8 cellular contexts compared by ENCODE assay signal in genomic region chr16:719815-720506, GRCh38. TPM values are rescaled to one million over a fixed set of nuclear protein-coding genes. Genes with fewer than 3 reads are reported as not detected.
DNase-seq lines count a peak whose midpoint lies in the region; ATAC-seq and TF ChIP-seq lines count a peak whose summit lies in the region.

No MANE protein-coding gene starts in this region.

- no peaks in the 10 kb centered on the region for H3K36me3 Mint-ChIP-seq in CD4-positive, CD25-positive, alpha-beta regulatory T cell
- no peaks in the 10 kb centered on the region for H3K36me3 Mint-ChIP-seq in activated naive CD4-positive, alpha-beta T cell treated with anti-CD3 and anti-CD28 coated beads for 36 hours (ENCODE audit: low read depth)

- peaks cover 0 to 43% (median 10%) of the 10 kb centered on the region in 4 donors for H3K4me1 Mint-ChIP-seq in CD4-positive, CD25-positive, alpha-beta regulatory T cell
- H3K4me1 Mint-ChIP-seq in activated naive CD4-positive, alpha-beta T cell treated with anti-CD3 and anti-CD28 coated beads for 36 hours (ENCODE audit: low read depth) = peaks cover 17% of the 10 kb centered on the region

- H3K4me3 ChIP-seq in CD4-positive, CD25-positive, alpha-beta regulatory T cell (ENCODE audit: low read depth, low read length) = peak overlapping the region; percentile 51
- H3K4me3 ChIP-seq in MG63 (peak overlapping the region; percentile 99), iPS-18a (ENCODE audit: low read length) (peak overlapping the region; percentile 81), stomach (peak overlapping the region; percentile 63 to 88 (median 80))

- ATAC-seq in CD4-positive, CD25-positive, alpha-beta regulatory T cell (ENCODE audit: low read depth in 2 of 2) = peak in 1 of 2 donors; percentile 15
- peak; percentile 22 for ATAC-seq in GM18517 (IDR thresholded peaks at IDR 0.05; ENCODE audit: unreplicated experiment)
- ATAC-seq in HG02973 (IDR thresholded peaks at IDR 0.05; ENCODE audit: unreplicated experiment) = no peak

- peaks cover 4% of the 10 kb centered on the region for H3K27me3 Mint-ChIP-seq in CD4-positive, CD25-positive, alpha-beta regulatory T cell
- H3K27me3 Mint-ChIP-seq in activated naive CD4-positive, alpha-beta T cell treated with anti-CD3 and anti-CD28 coated beads for 36 hours (ENCODE audit: low read depth) = peaks cover 2% of the 10 kb centered on the region

- H3K4me3 Mint-ChIP-seq in CD4-positive, CD25-positive, alpha-beta regulatory T cell = peak overlapping the region; percentile 86 to 93 (median 90)
- H3K4me3 Mint-ChIP-seq in activated naive CD4-positive, alpha-beta T cell treated with anti-CD3 and anti-CD28 coated beads for 36 hours = peak overlapping the region; percentile 82

- WGBS in stomach, 5 donors = 6 to 10% (median 7%) methylated on average over 15 to 17 of the region's 17 CpGs

- H3K27ac Mint-ChIP-seq in CD4-positive, CD25-positive, alpha-beta regulatory T cell = peak overlapping the region; percentile 58 to 93 (median 86)
- H3K27ac Mint-ChIP-seq in activated naive CD4-positive, alpha-beta T cell treated with anti-CD3 and anti-CD28 coated beads for 36 hours = peak overlapping the region; percentile 69

- no peaks in the 10 kb centered on the region for H3K9me3 ChIP-seq in CD4-positive, CD25-positive, alpha-beta regulatory T cell (ENCODE audit: control insufficient read depth in 2 of 2, low read length in 2 of 2)
- H3K9me3 ChIP-seq in MG63 = no peaks in the 10 kb centered on the region
- H3K9me3 ChIP-seq in iPS-18a (ENCODE audit: control insufficient read depth, low read depth, low read length) = no peaks in the 10 kb centered on the region
- no peaks in the 10 kb centered on the region for H3K9me3 ChIP-seq in stomach

- no peaks in the 10 kb centered on the region for H3K36me3 ChIP-seq in CD4-positive, CD25-positive, alpha-beta regulatory T cell (ENCODE audit: control insufficient read depth, insufficient read depth, low read length)
- peaks cover 4% of the 10 kb centered on the region; the same call in 1 of the 2 replicates for H3K36me3 ChIP-seq in MG63
- no peaks in the 10 kb centered on the region for H3K36me3 ChIP-seq in iPS-18a (ENCODE audit: control insufficient read depth, low read depth, low read length)
- peaks cover 0 to 14% (median 0%) of the 10 kb centered on the region in 4 donors for H3K36me3 ChIP-seq in stomach

- no peak for TF ChIP-seq POLR2A in stomach (IDR thresholded peaks at IDR 0.05)

- TF ChIP-seq CTCF in stomach (IDR thresholded peaks at IDR 0.05) = no peak

- no peaks in the 10 kb centered on the region for H3K9me3 Mint-ChIP-seq in CD4-positive, CD25-positive, alpha-beta regulatory T cell
- no peaks in the 10 kb centered on the region for H3K9me3 Mint-ChIP-seq in activated naive CD4-positive, alpha-beta T cell treated with anti-CD3 and anti-CD28 coated beads for 36 hours

- intact Hi-C loops in activated naive CD4-positive, alpha-beta T cell treated with anti-CD3 and anti-CD28 coated beads for 36 hours (cut with micrococcal nuclease) = loop anchor here (2.0 to 5.0 kb wide), 2 partner anchors 21 to 38 kb away; partner anchors contain the start of genes CIAO3, JMJD8 and STUB1
- intact Hi-C loops in stomach (cut with DNase I; ENCODE audit: low total_unique reads) = no loop called here

- peak in 2 of 3 donors; percentile 24 to 45 for DNase-seq in CD4-positive, CD25-positive, alpha-beta regulatory T cell
- DNase-seq in MG63 = peak; percentile 43
- DNase-seq in activated naive CD4-positive, alpha-beta T cell treated with anti-CD3 and anti-CD28 coated beads for 36 hours = peak; percentile 73
- no peak for DNase-seq in stomach
- DNase-seq in retina = no peak

- H3K9ac ChIP-seq in iPS-18a (ENCODE audit: low read length) = peak overlapping the region; percentile 75

- H3K27ac ChIP-seq in CD4-positive, CD25-positive, alpha-beta regulatory T cell (ENCODE audit: insufficient read depth, low read length, poor library complexity, severe bottlenecking) = peak overlapping the region; percentile 77
- H3K27ac ChIP-seq in iPS-18a (ENCODE audit: low read length) = no peak overlapping the region
- H3K27ac ChIP-seq in stomach = peak overlapping the region; percentile 88 to 94 (median 90)

- no peaks in the 10 kb centered on the region for H3K27me3 ChIP-seq in CD4-positive, CD25-positive, alpha-beta regulatory T cell (ENCODE audit: control insufficient read depth, insufficient read depth, low read length)
- H3K27me3 ChIP-seq in MG63 (no peaks in the 10 kb centered on the region), iPS-18a (ENCODE audit: control insufficient read depth, insufficient read depth, low read length) (peaks cover 12% of the 10 kb centered on the region), stomach (peaks cover 0 to 35% (median 0%) of the 10 kb centered on the region in 3 donors)

- no peak for TF ChIP-seq EP300 in stomach (IDR thresholded peaks at IDR 0.05)

- CTCF ChIA-PET in activated naive CD4-positive, alpha-beta T cell treated with anti-CD3 and anti-CD28 coated beads for 36 hours (lab: Charles Lee) = interaction anchor here (0.7 to 3.7 kb wide), 7 partner anchors 8 to 86 kb away, joined by 3 to 25 read pairs (median 5); partner anchors contain the start of gene CIAO3

- H3K4me1 ChIP-seq in CD4-positive, CD25-positive, alpha-beta regulatory T cell (ENCODE audit: control insufficient read depth, insufficient read depth, low read length, poor library complexity, severe bottlenecking) = peaks cover 49% of the 10 kb centered on the region
- H3K4me1 ChIP-seq in iPS-18a (ENCODE audit: control insufficient read depth, low read depth, low read length) = peaks cover 18% of the 10 kb centered on the region
- peaks cover 35 to 63% (median 60%) of the 10 kb centered on the region in 4 donors for H3K4me1 ChIP-seq in stomach

RNA-seq across cellular contexts. Expression of gene ANTKMT, which starts 1.0 kb away (rescaled TPM):
- 13.6 TPM for total RNA-seq in CD4-positive, CD25-positive, alpha-beta regulatory T cell
- 10 to 100 TPM; 60.3 to 85.9 (median 64.4) TPM for polyA plus RNA-seq in CD4-positive, CD25-positive, alpha-beta regulatory T cell
- 27.0 and 44.0 TPM in 2 replicates for total RNA-seq in MG63 (2014; rRNA removed; shearing (Covaris generic); ENCODE audit: low replicate concordance)
- total RNA-seq in activated naive CD4-positive, alpha-beta T cell treated with anti-CD3 and anti-CD28 coated beads for 36 hours = 10 to 100 TPM; 21.5 to 24.3 TPM
- 100 to 1,000 TPM in 1 of 5 donors, 10 to 100 TPM in 3, 1 to 10 TPM in 1; 9.7 to 602 (median 44.9) TPM for total RNA-seq in stomach
- 10 to 100 TPM; 35.9 to 65.0 (median 58.0) TPM for polyA plus RNA-seq in stomach

RNA-seq across cellular contexts. Expression of gene METRN, which starts 5.0 kb away (rescaled TPM):
- 4.6 TPM for total RNA-seq in CD4-positive, CD25-positive, alpha-beta regulatory T cell
- polyA plus RNA-seq in CD4-positive, CD25-positive, alpha-beta regulatory T cell = 10 to 100 TPM; 14.3 to 24.1 (median 17.7) TPM
- total RNA-seq in MG63 (2014; rRNA removed; shearing (Covaris generic); ENCODE audit: low replicate concordance) = 33.7 and 71.7 TPM in 2 replicates
- 10 to 100 TPM in 1 of 2 experiments, 1 to 10 TPM in 1; 8.2 to 11.0 TPM for total RNA-seq in activated naive CD4-positive, alpha-beta T cell treated with anti-CD3 and anti-CD28 coated beads for 36 hours
- total RNA-seq in stomach = 10 to 100 TPM in 4 of 5 donors, 1 to 10 TPM in 1; 7.1 to 79.7 (median 20.4) TPM
- polyA plus RNA-seq in stomach = 10 to 100 TPM; 36.9 to 45.8 (median 39.4) TPM

RNA-seq across cellular contexts. Expression of gene CCDC78, which starts 6.3 kb away (rescaled TPM):
- total RNA-seq in CD4-positive, CD25-positive, alpha-beta regulatory T cell = 2.5 TPM
- under 1 TPM; 0.37 to 0.70 (median 0.43) TPM for polyA plus RNA-seq in CD4-positive, CD25-positive, alpha-beta regulatory T cell
- total RNA-seq in MG63 (2014; rRNA removed; shearing (Covaris generic); ENCODE audit: low replicate concordance) = 0.59 and 4.9 TPM in 2 replicates
- 1 to 10 TPM; 1.2 to 1.3 TPM for total RNA-seq in activated naive CD4-positive, alpha-beta T cell treated with anti-CD3 and anti-CD28 coated beads for 36 hours
- total RNA-seq in stomach = 10 to 100 TPM in 1 of 5 donors, 1 to 10 TPM in 1, not detected in 3; 1.3 to 14.3 TPM
- 1 to 10 TPM in 2 of 3 donors, not detected in 1; 1.3 to 1.7 TPM for polyA plus RNA-seq in stomach

RNA-seq across cellular contexts. Expression of gene HAGHL, which starts 6.9 kb away (rescaled TPM):
- total RNA-seq in CD4-positive, CD25-positive, alpha-beta regulatory T cell = 15.6 TPM
- 1 to 10 TPM; 2.2 to 4.3 (median 3.2) TPM for polyA plus RNA-seq in CD4-positive, CD25-positive, alpha-beta regulatory T cell
- total RNA-seq in MG63 (2014; rRNA removed; shearing (Covaris generic); ENCODE audit: low replicate concordance) = 9.4 and 13.3 TPM in 2 replicates
- 1 to 10 TPM; 6.5 to 7.7 TPM for total RNA-seq in activated naive CD4-positive, alpha-beta T cell treated with anti-CD3 and anti-CD28 coated beads for 36 hours
- total RNA-seq in stomach = 10 to 100 TPM in 1 of 5 donors, 1 to 10 TPM in 2, not detected in 2; 3.3 to 19.9 (median 4.0) TPM
- 1 to 10 TPM; 3.1 to 7.9 (median 3.7) TPM for polyA plus RNA-seq in stomach

RNA-seq across cellular contexts. Expression of gene FBXL16, which starts 14.4 kb away (rescaled TPM):
- total RNA-seq in CD4-positive, CD25-positive, alpha-beta regulatory T cell = 18.6 TPM
- 10 to 100 TPM in 1 of 4 donors, 1 to 10 TPM in 3; 8.5 to 10.5 (median 9.3) TPM for polyA plus RNA-seq in CD4-positive, CD25-positive, alpha-beta regulatory T cell
- total RNA-seq in MG63 (2014; rRNA removed; shearing (Covaris generic); ENCODE audit: low replicate concordance) = 0.16 and 0.67 TPM in 2 replicates
- 1 to 10 TPM; 3.7 to 5.7 TPM for total RNA-seq in activated naive CD4-positive, alpha-beta T cell treated with anti-CD3 and anti-CD28 coated beads for 36 hours
- total RNA-seq in stomach = under 1 TPM in 2 of 5 donors, not detected in 3; 0.37 to 0.72 TPM
- 1 to 10 TPM in 2 of 3 donors, under 1 TPM in 1; 0.61 to 3.6 (median 1.3) TPM for polyA plus RNA-seq in stomach

Comparison
In these comparisons a context has a peak if more than half of its experiments do, and no peak if none do; other contexts are left out.
1. DNase-seq: peak in CD4-positive, CD25-positive, alpha-beta regulatory T cell (2 of 3), MG63 (single experiment) and activated naive CD4-positive, alpha-beta T cell treated with anti-CD3 and anti-CD28 coated beads for 36 hours (single experiment); none in stomach (single experiment) and retina (single experiment).
2. Peak in every context shown above with its lines, with median percentiles within 50 percentile points of each other: H3K4me3 ChIP-seq.